Comparison of ENCODE assay signal across 1 cellular context in the genomic region with DNA sequence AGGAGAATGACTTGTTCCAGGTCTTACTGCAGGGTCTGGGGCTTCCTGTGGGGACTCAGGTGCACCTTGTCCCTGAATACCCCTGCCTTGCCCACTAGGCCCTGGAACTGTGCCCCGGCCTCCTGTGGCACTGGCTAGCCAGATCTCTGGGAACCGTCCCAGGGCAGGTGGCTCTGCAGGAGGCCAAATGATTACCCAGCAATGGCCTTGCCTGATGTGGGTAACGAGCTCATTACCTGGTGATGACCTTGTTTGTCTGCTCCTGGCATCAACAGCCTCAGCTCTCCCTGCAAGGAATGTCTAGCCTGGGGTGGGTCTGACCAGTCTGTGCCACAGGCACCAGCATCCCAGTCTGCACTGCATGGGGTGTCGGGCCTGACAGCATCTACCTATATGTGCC. TPM values are rescaled to one million over a fixed set of nuclear protein-coding genes. Genes with fewer than 3 reads are reported as not detected.
"Had no signal": no experiment of that assay in that cellular context is flagged by ENCODE, and none has a peak within 500 bp of the region (broad histone marks: within the 10 kb centered on the region; RNA-seq: fewer than 3 reads in every experiment).

No MANE protein-coding gene starts in this region.

RNA-seq across cellular contexts. Expression of a gene that starts 18.2 kb away (rescaled TPM):
- total RNA-seq: T-helper 17 cell had no signal
